17 cellular contexts compared by ENCODE assay signal in the genomic region with DNA sequence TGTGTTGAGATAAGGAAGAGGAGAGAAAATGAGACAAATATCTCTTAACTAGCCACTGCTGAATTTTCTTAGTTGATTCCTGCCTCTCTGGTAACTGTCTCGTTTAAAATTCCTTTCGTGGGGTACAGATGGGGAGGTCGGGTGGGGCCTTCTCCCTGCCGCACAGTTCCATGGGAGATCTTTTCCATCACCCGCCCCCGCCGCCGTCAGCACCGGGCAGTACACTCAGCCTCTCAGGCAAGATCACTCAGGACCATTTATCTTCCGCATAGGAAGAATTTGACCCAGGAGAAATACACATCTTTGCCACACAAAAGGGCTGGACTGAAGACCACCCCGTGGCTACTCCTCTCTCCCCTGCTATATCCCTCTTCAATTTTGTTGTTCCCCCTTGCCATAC. TPM values are rescaled to one million over a fixed set of nuclear protein-coding genes. Genes with fewer than 3 reads are reported as not detected.
DNase-seq lines count a peak whose midpoint lies in the region; ATAC-seq and TF ChIP-seq lines count a peak whose summit lies in the region.
"Had no signal": no experiment of that assay in that cellular context is flagged by ENCODE, and none has a peak within 500 bp of the region (broad histone marks: within the 10 kb centered on the region; RNA-seq: fewer than 3 reads in every experiment).

No MANE protein-coding gene starts in this region.

- no peak for ATAC-seq in activated CD4-positive, alpha-beta T cell treated with anti-CD3 and anti-CD28 coated beads for 36 hours
- ATAC-seq in DND-41 (ENCODE audit: insufficient read depth, low read depth) (no peak), GM18511 (IDR thresholded peaks at IDR 0.05; ENCODE audit: unreplicated experiment) (no peak)

- H3K9ac ChIP-seq in DND-41 (ENCODE audit: low read depth, low read length): no peak overlapping the region
- H3K9ac ChIP-seq: parathyroid adenoma had no signal

- H3K4me1 ChIP-seq in DND-41 (ENCODE audit: insufficient read depth, low read length): peaks cover 30% of the 10 kb centered on the region
- H3K4me1 ChIP-seq in effector memory CD4-positive, alpha-beta T cell (ENCODE audit: control insufficient read depth, insufficient read depth, low read length, poor library complexity, severe bottlenecking): peaks cover 8% of the 10 kb centered on the region

- peaks cover 38% of the 10 kb centered on the region for H3K79me2 ChIP-seq in DND-41 (ENCODE audit: insufficient read depth, low read length)

- no peak overlapping the region for H3K27ac ChIP-seq in DND-41 (ENCODE audit: low read length)
- no peak overlapping the region for H3K27ac ChIP-seq in effector memory CD4-positive, alpha-beta T cell (ENCODE audit: insufficient read depth, low read length, poor library complexity, severe bottlenecking)
- H3K27ac ChIP-seq: parathyroid adenoma, SK-N-MC, tibial nerve had no signal

- no peaks in the 10 kb centered on the region for H3K9me3 ChIP-seq in DND-41 (ENCODE audit: insufficient read depth, low read length, severe bottlenecking)
- no peaks in the 10 kb centered on the region for H3K9me3 ChIP-seq in effector memory CD4-positive, alpha-beta T cell (ENCODE audit: control insufficient read depth, low read length)
- H3K9me3 ChIP-seq: tibial nerve had no signal

- DNase-seq in activated CD4-positive, alpha-beta T cell treated with anti-CD3 and anti-CD28 coated beads for 36 hours: no peak
- DNase-seq in activated CD4-positive, alpha-beta T cell treated with anti-CD3 and anti-CD28 coated beads, Interleukin-2, amount 50 U/mL, for 1 hour: no peak
- no peak for DNase-seq in DND-41
- DNase-seq in activated naive CD8-positive, alpha-beta T cell treated with anti-CD3 and anti-CD28 coated beads for 36 hours: no peak
- DNase-seq in stimulated activated CD4-positive, alpha-beta T cell treated with anti-CD3 and anti-CD28 coated beads, Interleukin-2, amount 100 ng/mL, for 24 hours: no peak
- DNase-seq in effector memory CD4-positive, alpha-beta T cell: no peak
- DNase-seq: caudate nucleus; hypothalamus; KG1; NCI-H1048; NCI-H526 treated with DMSO at 0.1 percent for 48 hours; stimulated activated CD4-positive, alpha-beta T cell treated with anti-CD3 and anti-CD28 coated beads, Interleukin-4, amount 100 ng/mL, for 4 hours had no signal

- no peaks in the 10 kb centered on the region for H3K27me3 Mint-ChIP-seq in activated CD4-positive, alpha-beta T cell treated with anti-CD3 and anti-CD28 coated beads for 36 hours
- no peaks in the 10 kb centered on the region for H3K27me3 Mint-ChIP-seq in activated naive CD8-positive, alpha-beta T cell treated with anti-CD3 and anti-CD28 coated beads for 36 hours
- H3K27me3 Mint-ChIP-seq in nephron (ENCODE audit: low read depth): peaks cover 6% of the 10 kb centered on the region

- H4K20me1 ChIP-seq in DND-41 (ENCODE audit: insufficient read depth, low read length): no peaks in the 10 kb centered on the region

- H3K36me3 Mint-ChIP-seq in activated CD4-positive, alpha-beta T cell treated with anti-CD3 and anti-CD28 coated beads for 36 hours (ENCODE audit: low read depth): peaks cover 8% of the 10 kb centered on the region
- H3K36me3 Mint-ChIP-seq in activated naive CD8-positive, alpha-beta T cell treated with anti-CD3 and anti-CD28 coated beads for 36 hours: peaks cover 12% of the 10 kb centered on the region
- H3K36me3 Mint-ChIP-seq in nephron (ENCODE audit: low read depth): peaks cover 5% of the 10 kb centered on the region

- no peaks in the 10 kb centered on the region for H3K27me3 ChIP-seq in DND-41 (ENCODE audit: insufficient read depth, low read length, poor library complexity)
- H3K27me3 ChIP-seq in effector memory CD4-positive, alpha-beta T cell (replicated peaks; ENCODE audit: control insufficient read depth, insufficient read depth, low read length, poor library complexity, severe bottlenecking): no peaks in the 10 kb centered on the region
- H3K27me3 ChIP-seq: tibial nerve had no signal

- POLR2A ChIA-PET in activated CD4-positive, alpha-beta T cell treated with anti-CD3 and anti-CD28 coated beads for 36 hours (lab: Charles Lee): no interaction called here

- no peak overlapping the region for H3K27ac Mint-ChIP-seq in activated CD4-positive, alpha-beta T cell treated with anti-CD3 and anti-CD28 coated beads for 36 hours
- peak overlapping the region; percentile 69 for H3K27ac Mint-ChIP-seq in activated naive CD8-positive, alpha-beta T cell treated with anti-CD3 and anti-CD28 coated beads for 36 hours
- H3K27ac Mint-ChIP-seq in nephron: peak overlapping the region; percentile 82 to 99 (median 93)

- H3K4me1 Mint-ChIP-seq in activated CD4-positive, alpha-beta T cell treated with anti-CD3 and anti-CD28 coated beads for 36 hours: peaks cover 19% of the 10 kb centered on the region
- peaks cover 25% of the 10 kb centered on the region for H3K4me1 Mint-ChIP-seq in activated naive CD8-positive, alpha-beta T cell treated with anti-CD3 and anti-CD28 coated beads for 36 hours
- peaks cover 26% of the 10 kb centered on the region for H3K4me1 Mint-ChIP-seq in nephron

- H3K36me3 ChIP-seq in DND-41 (ENCODE audit: insufficient read depth, low read length): no peaks in the 10 kb centered on the region; the same call in 1 of the 2 replicates
- H3K36me3 ChIP-seq in effector memory CD4-positive, alpha-beta T cell (ENCODE audit: control insufficient read depth, insufficient read depth, low read length): no peaks in the 10 kb centered on the region
- H3K36me3 ChIP-seq: tibial nerve had no signal

- H3K4me2 ChIP-seq in DND-41 (ENCODE audit: insufficient read depth, low read length): 0 out of 2 replicates have a peak overlapping the region, but pooled peaks have one; percentile 70

- H3K9me3 Mint-ChIP-seq in activated CD4-positive, alpha-beta T cell treated with anti-CD3 and anti-CD28 coated beads for 36 hours (ENCODE audit: low read depth): no peaks in the 10 kb centered on the region
- no peaks in the 10 kb centered on the region for H3K9me3 Mint-ChIP-seq in activated naive CD8-positive, alpha-beta T cell treated with anti-CD3 and anti-CD28 coated beads for 36 hours
- no peaks in the 10 kb centered on the region for H3K9me3 Mint-ChIP-seq in nephron

- peak overlapping the region; percentile 84 for H3K4me3 Mint-ChIP-seq in activated CD4-positive, alpha-beta T cell treated with anti-CD3 and anti-CD28 coated beads for 36 hours
- H3K4me3 Mint-ChIP-seq in activated naive CD8-positive, alpha-beta T cell treated with anti-CD3 and anti-CD28 coated beads for 36 hours: peak overlapping the region; percentile 97
- peak overlapping the region; percentile 93 to 98 (median 95) for H3K4me3 Mint-ChIP-seq in nephron

- intact Hi-C loops in activated CD4-positive, alpha-beta T cell treated with anti-CD3 and anti-CD28 coated beads for 36 hours (cut with DNase I, micrococcal nuclease): loop anchor here (5.0 to 10.0 kb wide), 4 partner anchors 195 to 1913 kb away; partner anchors contain the start of genes PIGP (in 1 of the 2), PSMG1 (in 1 of the 2) and TTC3 (in 1 of the 2)

- CTCF ChIA-PET in activated CD4-positive, alpha-beta T cell treated with anti-CD3 and anti-CD28 coated beads for 36 hours (lab: Charles Lee): no interaction called here

- H3K4me3 ChIP-seq in DND-41 (ENCODE audit: low read depth in 1 of 2, low read length in 2 of 2): no peak overlapping the region
- no peak overlapping the region for H3K4me3 ChIP-seq in effector memory CD4-positive, alpha-beta T cell (ENCODE audit: insufficient read depth, low read depth, low read length, poor library complexity, severe bottlenecking)
- H3K4me3 ChIP-seq: SK-N-MC, tibial nerve had no signal

- no peak overlapping the region for H2AFZ ChIP-seq in DND-41 (ENCODE audit: low read depth, low read length)
- H2AFZ ChIP-seq: parathyroid adenoma had no signal

- TF ChIP-seq CTCF in DND-41 (IDR thresholded peaks at IDR 0.05; ENCODE audit: borderline replicate concordance, extremely low read depth, low read length, poor library complexity, severe bottlenecking): no peak
- no peak for TF ChIP-seq CTCF in nephron (IDR thresholded peaks at IDR 0.05; ENCODE audit: unreplicated experiment in 3 of 3)

RNA-seq across cellular contexts. Expression of gene VPS26C, which starts 2.3 kb away (rescaled TPM):
- total RNA-seq in activated CD4-positive, alpha-beta T cell treated with anti-CD3 and anti-CD28 coated beads for 36 hours: 10 to 100 TPM; 54.8 to 61.7 TPM
- total RNA-seq in activated naive CD8-positive, alpha-beta T cell treated with anti-CD3 and anti-CD28 coated beads for 36 hours: 10 to 100 TPM; 60.7 to 62.6 TPM
